Comparison of ENCODE assay signal across 8 cellular contexts in genomic region chr22:42990131-42990838, GRCh38.
DNase-seq lines count a peak whose midpoint lies in the region; ATAC-seq and TF ChIP-seq lines count a peak whose summit lies in the region.

No MANE protein-coding gene starts in this region.

- ATAC-seq in stimulated activated naive CD8-positive, alpha-beta T cell treated with anti-CD3 and anti-CD28 coated beads, Interleukin-15, Interleukin-2, amounts not matched to agents 100 U/mL and 50 U/mL, for 24 hours: no peak
- ATAC-seq in HG02763 (IDR thresholded peaks at IDR 0.05; ENCODE audit: unreplicated experiment): no peak
- no peak for ATAC-seq in GM21360 (IDR thresholded peaks at IDR 0.05; ENCODE audit: unreplicated experiment)
- no peak for ATAC-seq in activated CD4-positive, CD25-positive, alpha-beta regulatory T cell treated with anti-CD3 and anti-CD28 coated beads, Interleukin-2, amount 50 U/mL, for 24 hours

- no peaks in the 10 kb centered on the region for H3K36me3 Mint-ChIP-seq in stimulated activated naive CD8-positive, alpha-beta T cell treated with anti-CD3 and anti-CD28 coated beads, Interleukin-15, Interleukin-2, amounts not matched to agents 100 ng/mL and 50 ng/mL, for 24 hours (ENCODE audit: low read depth)

- peaks cover 38% of the 10 kb centered on the region for H3K4me1 Mint-ChIP-seq in stimulated activated naive CD8-positive, alpha-beta T cell treated with anti-CD3 and anti-CD28 coated beads, Interleukin-15, Interleukin-2, amounts not matched to agents 100 ng/mL and 50 ng/mL, for 24 hours (ENCODE audit: low read depth)

- no peak overlapping the region for H3K4me3 ChIP-seq in WERI-Rb-1 (ENCODE audit: low read depth, low read length)

- H3K27me3 ChIP-seq in WERI-Rb-1 (ENCODE audit: insufficient read depth, low read depth, severe bottlenecking): no peaks in the 10 kb centered on the region

- no peak overlapping the region for H3K4me3 Mint-ChIP-seq in stimulated activated naive CD8-positive, alpha-beta T cell treated with anti-CD3 and anti-CD28 coated beads, Interleukin-15, Interleukin-2, amounts not matched to agents 100 ng/mL and 50 ng/mL, for 24 hours

- no peaks in the 10 kb centered on the region for H3K9me3 Mint-ChIP-seq in stimulated activated naive CD8-positive, alpha-beta T cell treated with anti-CD3 and anti-CD28 coated beads, Interleukin-15, Interleukin-2, amounts not matched to agents 100 ng/mL and 50 ng/mL, for 24 hours

- no peaks in the 10 kb centered on the region for H3K36me3 ChIP-seq in WERI-Rb-1

- TF ChIP-seq CTCF in WERI-Rb-1 (IDR thresholded peaks at IDR 0.05; ENCODE audit: low read depth, low read length): peak; percentile 28; the same call in 1 of the 2 replicates

- H3K9me3 ChIP-seq in WERI-Rb-1 (ENCODE audit: severe bottlenecking): no peaks in the 10 kb centered on the region

- H3K27ac ChIP-seq in WERI-Rb-1: no peak overlapping the region

- H3K27me3 Mint-ChIP-seq in stimulated activated naive CD8-positive, alpha-beta T cell treated with anti-CD3 and anti-CD28 coated beads, Interleukin-15, Interleukin-2, amounts not matched to agents 100 ng/mL and 50 ng/mL, for 24 hours: no peaks in the 10 kb centered on the region

- H3K27ac Mint-ChIP-seq in stimulated activated naive CD8-positive, alpha-beta T cell treated with anti-CD3 and anti-CD28 coated beads, Interleukin-15, Interleukin-2, amounts not matched to agents 100 ng/mL and 50 ng/mL, for 24 hours: peak overlapping the region; percentile 67

- no peak for DNase-seq in stimulated activated naive CD8-positive, alpha-beta T cell treated with anti-CD3 and anti-CD28 coated beads, Interleukin-15, Interleukin-2, amounts not matched to agents 100 U/mL and 50 U/mL, for 24 hours
- peak; percentile 24 for DNase-seq in WERI-Rb-1
- peak; percentile 80 for DNase-seq in islet precursor cell
- no peak for DNase-seq in NCI-H2107 (lab: John Stamatoyannopoulos, UW)

Comparison
In these comparisons a context has a peak if more than half of its experiments do, and no peak if none do; other contexts are left out.
1. DNase-seq: peak in WERI-Rb-1 (single experiment) and islet precursor cell (single experiment); none in stimulated activated naive CD8-positive, alpha-beta T cell treated with anti-CD3 and anti-CD28 coated beads, Interleukin-15, Interleukin-2, amounts not matched to agents 100 U/mL and 50 U/mL, for 24 hours (single experiment) and NCI-H2107 (single experiment).